Comparison of ENCODE assay signal across 21 cellular contexts in the genomic region with DNA sequence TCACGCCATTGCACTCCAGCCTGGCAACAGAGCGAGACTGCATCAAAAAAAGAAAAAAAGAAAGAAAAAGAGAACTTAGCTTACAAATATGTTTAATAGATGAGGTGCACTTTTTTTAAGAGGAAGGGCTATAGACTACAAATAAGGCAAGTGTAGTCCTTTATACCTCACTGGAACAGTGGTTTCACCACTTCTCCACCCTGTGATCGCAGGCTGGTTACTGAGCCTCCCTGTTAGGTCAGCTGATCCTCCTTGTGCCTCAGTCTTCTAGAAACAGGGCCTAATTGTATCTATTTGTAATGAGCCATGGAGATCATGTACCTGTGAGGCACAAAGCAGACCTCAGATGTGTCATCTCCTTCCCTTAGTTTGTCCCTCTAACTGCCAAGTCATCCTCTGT. TPM values are rescaled to one million over a fixed set of nuclear protein-coding genes. Genes with fewer than 3 reads are reported as not detected.
"Had no signal": no experiment of that assay in that cellular context is flagged by ENCODE, and none has a peak within 500 bp of the region (broad histone marks: within the 10 kb centered on the region; RNA-seq: fewer than 3 reads in every experiment).

No MANE protein-coding gene starts in this region.

- H3K9me3 ChIP-seq: breast epithelium had no signal

- DNase-seq: activated CD4-positive, alpha-beta T cell treated with anti-CD3 and anti-CD28 coated beads for 48 hours; activated CD4-positive, alpha-beta T cell treated with anti-CD3 and anti-CD28 coated beads, Interleukin-2, amount 50 U/mL, for 4 hours; activated CD4-positive, CD25-positive, alpha-beta regulatory T cell treated with anti-CD3 and anti-CD28 coated beads, Interleukin-2, amount 50 U/mL, for 72 hours; activated CD8-positive, alpha-beta memory T cell treated with anti-CD3 and anti-CD28 coated beads, Interleukin-2, amount 50 U/mL, for 48 hours; activated CD8-positive, alpha-beta T cell treated with anti-CD3 and anti-CD28 coated beads, Interleukin-2, amount 10 ng/mL, durations not matched to agents 7 days and 5 days; activated T-cell treated with anti-CD3 and anti-CD28 coated beads, Interleukin-2, amount 50 U/mL, for 1 hour; aorta; Karpas-422; NCI-H1105 treated with DMSO at 0.1 percent for 48 hours; NCI-H1436 treated with DMSO at 0.1 percent for 48 hours; NCI-H187; NCI-H2081; NCI-H524; SHP77 treated with DMSO at 0.1 percent for 48 hours; T-helper 17 cell; T-helper 9 cell had no signal

- H3K27ac ChIP-seq: breast epithelium had no signal

- H3K4me1 ChIP-seq: breast epithelium had no signal

- H3K36me3 ChIP-seq: breast epithelium had no signal

- H3K4me3 ChIP-seq: breast epithelium, K562 had no signal

- H3K27me3 ChIP-seq: breast epithelium had no signal

- FAIRE-seq: K562, RCC 7860 had no signal

RNA-seq across cellular contexts. Expression of a gene that starts 4.5 kb away (rescaled TPM):
- total RNA-seq: K562, PC-3 had no signal
- polyA plus RNA-seq: K562 had no signal

RNA-seq across cellular contexts. Expression of a gene that starts 36.4 kb away (rescaled TPM):
- total RNA-seq: K562, PC-3, T-helper 17 cell, WTC11 had no signal
- polyA plus RNA-seq: K562 had no signal
